ENCODE assay signal across 8 cellular contexts in genomic region chr10:78543749-78544446, GRCh38.
DNase-seq lines count a peak whose midpoint lies in the region; ATAC-seq and TF ChIP-seq lines count a peak whose summit lies in the region.

No MANE protein-coding gene starts in this region.

- intact Hi-C loops in spleen (cut with DNase I; ENCODE audit: low total_unique reads), result no loop called here
- intact Hi-C loops in CD4-positive, alpha-beta T cell (cut with DNase I, micrococcal nuclease), result no loop called here

- TF ChIP-seq POLR2A in spleen (IDR thresholded peaks at IDR 0.05), result no peak

- H3K9ac ChIP-seq in duodenal mucosa (ENCODE audit: low read depth in 1 of 2, low read length in 2 of 2) (no peak overlapping the region), mesendoderm (ENCODE audit: low read length) (no peak overlapping the region)

- H4K8ac ChIP-seq in mesendoderm (ENCODE audit: low read depth, low read length), result no peak overlapping the region

- no peak overlapping the region for H3K4ac ChIP-seq in mesendoderm (ENCODE audit: low read depth, low read length)

- no peak overlapping the region for H3K4me2 ChIP-seq in mesendoderm (ENCODE audit: low read length)

- H3K27me3 ChIP-seq in duodenal mucosa (ENCODE audit: control insufficient read depth in 1 of 2, insufficient read depth in 2 of 2, low read length in 2 of 2) (no peaks in the 10 kb centered on the region), mesendoderm (ENCODE audit: insufficient read depth, low read length, poor library complexity) (no peaks in the 10 kb centered on the region), spleen (replicated peaks in 1 of 7) (peaks cover 0 to 11% (median 0%) of the 10 kb centered on the region in 7 donors)
- no peaks in the 10 kb centered on the region for H3K27me3 ChIP-seq in CD4-positive, alpha-beta T cell (ENCODE audit: control insufficient read depth, insufficient read depth, low read length)

- H2BK120ac ChIP-seq in mesendoderm (ENCODE audit: low read depth, low read length), result no peak overlapping the region

- no peaks in the 10 kb centered on the region for H3K79me2 ChIP-seq in mesendoderm (ENCODE audit: control insufficient read depth, insufficient read depth, low read length)

- H3K4me3 Mint-ChIP-seq in CD4-positive, alpha-beta T cell, result no peak overlapping the region

- H2BK5ac ChIP-seq in mesendoderm (ENCODE audit: low read length), result no peak overlapping the region

- CTCF ChIA-PET in CD4-positive, alpha-beta T cell (lab: Charles Lee), result no interaction called here

- TF ChIP-seq CTCF in spleen (IDR thresholded peaks at IDR 0.05 in 8 of 11, conservative IDR thresholded peaks at IDR 0.05 in 3 of 11), result no peak
- TF ChIP-seq CTCF in CD4-positive, alpha-beta T cell (IDR thresholded peaks at IDR 0.05), result no peak

- H2AK5ac ChIP-seq in mesendoderm (ENCODE audit: low read length), result no peak overlapping the region

- H3K9me3 ChIP-seq in duodenal mucosa (ENCODE audit: control insufficient read depth in 1 of 2, low read length in 2 of 2), result no peaks in the 10 kb centered on the region
- peaks cover 0 to 5% (median 0%) of the 10 kb centered on the region in 8 donors for H3K9me3 ChIP-seq in spleen
- no peaks in the 10 kb centered on the region for H3K9me3 ChIP-seq in CD4-positive, alpha-beta T cell (ENCODE audit: control insufficient read depth, low read length)

- peak; percentile 83 for DNase-seq in LHCN-M2 (ENCODE audit: low read depth)
- DNase-seq in mesendoderm, result peak; percentile 14
- no peak for DNase-seq in spleen
- no peak for DNase-seq in CD4-positive, alpha-beta T cell
- DNase-seq in KBM-7, result no peak
- DNase-seq in NCI-H2107 (lab: John Stamatoyannopoulos, UW), result no peak

- H3K36me3 Mint-ChIP-seq in CD4-positive, alpha-beta T cell (ENCODE audit: low read depth), result no peaks in the 10 kb centered on the region

- H3K56ac ChIP-seq in mesendoderm (ENCODE audit: low read length), result no peak overlapping the region

- in situ Hi-C loops in KBM-7 (cut with MboI; ENCODE audit: low pct_unique_long_range_greater_than_20kb, low sequenced_read_pairs), result no loop called here

- H2BK15ac ChIP-seq in mesendoderm (replicated peaks; ENCODE audit: low read depth), result no peak overlapping the region

- H3K18ac ChIP-seq in mesendoderm (ENCODE audit: low read length), result no peak overlapping the region

- H3K79me1 ChIP-seq in mesendoderm (ENCODE audit: low read length), result no peaks in the 10 kb centered on the region

- no peak overlapping the region for H4K5ac ChIP-seq in mesendoderm (ENCODE audit: low read length)

- POLR2A ChIA-PET in CD4-positive, alpha-beta T cell (lab: Charles Lee), result no interaction called here

- ATAC-seq in CD4-positive, alpha-beta T cell (ENCODE audit: poor library complexity), result no peak
- no peak for ATAC-seq in GM18867 (IDR thresholded peaks at IDR 0.05; ENCODE audit: unreplicated experiment)

- peaks cover 15 to 20% of the 10 kb centered on the region in 2 donors for H3K4me1 ChIP-seq in duodenal mucosa (ENCODE audit: control insufficient read depth in 1 of 2, insufficient read depth in 2 of 2, low read length in 2 of 2)
- no peaks in the 10 kb centered on the region for H3K4me1 ChIP-seq in mesendoderm (ENCODE audit: control insufficient read depth, low read depth, low read length)
- H3K4me1 ChIP-seq in spleen, result peaks cover 0 to 34% (median 5%) of the 10 kb centered on the region in 6 donors

- H3K4me1 Mint-ChIP-seq in CD4-positive, alpha-beta T cell (ENCODE audit: low read depth), result peaks cover 6% of the 10 kb centered on the region

- peaks cover 6% of the 10 kb centered on the region for H3K27me3 Mint-ChIP-seq in CD4-positive, alpha-beta T cell

- H3K27ac ChIP-seq in duodenal mucosa (ENCODE audit: low read depth, low read length), result peak overlapping the region; percentile 45
- no peak overlapping the region for H3K27ac ChIP-seq in mesendoderm (ENCODE audit: low read depth, low read length)
- peak overlapping the region in 7 of 8 donors; percentile 0 to 69 (median 58) for H3K27ac ChIP-seq in spleen
- no peak overlapping the region for H3K27ac ChIP-seq in CD4-positive, alpha-beta T cell (ENCODE audit: low read depth, low read length)

- H3K4me3 ChIP-seq in duodenal mucosa (ENCODE audit: low read depth in 1 of 2, low read length in 2 of 2), result no peak overlapping the region
- no peak overlapping the region for H3K4me3 ChIP-seq in mesendoderm (ENCODE audit: low read length)
- no peak overlapping the region for H3K4me3 ChIP-seq in spleen

- no peak overlapping the region for H3K27ac Mint-ChIP-seq in CD4-positive, alpha-beta T cell

- H3K23ac ChIP-seq in mesendoderm (ENCODE audit: low read length), result no peak overlapping the region

- H3K36me3 ChIP-seq in duodenal mucosa (ENCODE audit: control insufficient read depth in 1 of 2, insufficient read depth in 2 of 2, low read length in 2 of 2) (no peaks in the 10 kb centered on the region), mesendoderm (ENCODE audit: control insufficient read depth, insufficient read depth, low read length) (no peaks in the 10 kb centered on the region), spleen (no peaks in the 10 kb centered on the region)

- no CpG with 5 or more reads among the region's 11 CpGs for WGBS in mesendoderm (ENCODE audit: extremely low coverage, insufficient coverage, low lambda C conversion rate)
- WGBS in spleen, 5 donors, result 67 to 84% (median 76%) methylated on average over 9 to 11 of the region's 11 CpGs

- no peaks in the 10 kb centered on the region for H3K9me3 Mint-ChIP-seq in CD4-positive, alpha-beta T cell

Comparison
In these comparisons a context has a peak if more than half of its experiments do, and no peak if none do; other contexts are left out.
1. DNase-seq: peak in LHCN-M2 (single experiment) and mesendoderm (single experiment); none in spleen (single experiment), CD4-positive, alpha-beta T cell (0 of 10), KBM-7 (single experiment) and NCI-H2107 (single experiment).
2. H3K27ac ChIP-seq: peak in duodenal mucosa (single experiment) and spleen (7 of 8); none in mesendoderm (single experiment) and CD4-positive, alpha-beta T cell (single experiment).